In the genomic region with DNA sequence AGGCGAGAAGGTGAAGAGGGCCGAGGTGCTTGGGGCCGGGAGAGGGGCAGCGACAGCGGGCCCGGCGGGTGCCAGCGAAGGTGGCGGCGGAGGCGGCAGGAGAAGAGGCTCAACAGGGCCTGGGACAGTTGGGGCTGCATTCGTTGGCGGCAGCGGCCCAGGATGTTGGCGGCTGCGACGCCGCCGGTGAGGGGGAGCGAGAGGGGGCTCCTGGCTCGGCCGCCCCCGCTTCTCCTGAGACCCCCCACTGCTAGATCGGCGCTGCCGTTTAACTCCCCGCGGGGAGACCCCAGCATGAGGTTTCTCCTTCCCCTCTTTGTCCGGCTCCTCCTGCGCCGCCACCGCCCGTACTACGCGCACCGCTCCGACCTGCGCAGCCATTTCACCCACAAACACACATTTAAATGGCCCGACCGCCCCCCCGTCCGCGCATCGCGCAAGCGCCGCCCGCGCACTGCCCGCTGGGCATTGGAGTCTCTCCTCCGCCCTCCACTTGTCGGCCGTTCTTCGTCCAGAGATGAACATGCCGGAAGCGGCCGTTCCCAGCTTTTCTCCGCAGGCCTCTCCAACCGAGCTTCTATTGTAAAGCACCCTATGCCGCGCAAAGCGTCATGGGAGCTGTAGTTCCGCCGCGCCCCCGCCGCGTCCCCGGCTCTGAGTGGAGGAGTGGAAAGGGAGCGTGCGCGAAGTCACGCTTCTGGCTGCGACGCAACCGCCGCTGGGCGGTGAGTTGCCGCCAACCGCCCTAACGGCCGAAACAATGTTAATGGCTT, we compare ENCODE assay signal across 8 cellular contexts. TPM values are rescaled to one million over a fixed set of nuclear protein-coding genes. Genes with fewer than 3 reads are reported as not detected.
A peak's percentile ranks its signal among the peaks of the same experiment; 100 is the strongest.
DNase-seq lines count a peak whose midpoint lies in the region; ATAC-seq, FAIRE-seq and TF ChIP-seq lines count a peak whose summit lies in the region.

RSBN1 (minus strand) TSS at position 589 of the 773 bp plus-strand sequence; CDS start at position 525, 64 bp downstream.

- FAIRE-seq in GM12892 (lab: Jason Lieb, UNC), result peak; percentile 99

- H3K27me3 ChIP-seq in adrenal gland (no peaks in the 10 kb centered on the region), heart left ventricle (no peaks in the 10 kb centered on the region), upper lobe of left lung (no peaks in the 10 kb centered on the region)

- H3K4me3 ChIP-seq in adrenal gland, result peak within 1 kb of the TSS; percentile 52 to 99 (median 81)
- peak within 1 kb of the TSS; percentile 73 to 99 (median 88) for H3K4me3 ChIP-seq in heart left ventricle
- peak within 1 kb of the TSS; percentile 73 to 95 (median 92) for H3K4me3 ChIP-seq in upper lobe of left lung

- DNase-seq in GM12892 (ENCODE audit: insufficient read length), result peak; percentile 75
- peak; percentile 99 for DNase-seq in NCI-H146 (lab: John Stamatoyannopoulos, UW)
- DNase-seq in T-helper 1 cell, result peak; percentile 97 to 99 (median 97)
- DNase-seq in adrenal gland, result peak; percentile 99 to 100 (median 99)
- peak; percentile 99 for DNase-seq in heart left ventricle
- peak; percentile 99 to 100 (median 99) for DNase-seq in posterior cingulate gyrus
- peak; percentile 100 for DNase-seq in upper lobe of left lung

- peak in 1 of 4 donors; percentile 75 for TF ChIP-seq EP300 in upper lobe of left lung (IDR thresholded peaks at IDR 0.05)

- peaks cover 23 to 30% of the 10 kb centered on the region in 2 donors for H3K4me1 ChIP-seq in adrenal gland (replicated peaks in 1 of 2)
- peaks cover 3 to 37% (median 24%) of the 10 kb centered on the region in 12 donors for H3K4me1 ChIP-seq in heart left ventricle
- peaks cover 20 to 29% (median 24%) of the 10 kb centered on the region in 4 donors for H3K4me1 ChIP-seq in upper lobe of left lung

- H3K9me3 ChIP-seq in adrenal gland (replicated peaks in 1 of 3), result no peaks in the 10 kb centered on the region
- no peaks in the 10 kb centered on the region for H3K9me3 ChIP-seq in heart left ventricle
- H3K9me3 ChIP-seq in upper lobe of left lung, result no peaks in the 10 kb centered on the region

- intact Hi-C loops in adrenal gland (cut with DNase I), result no loop called here
- intact Hi-C loops in heart left ventricle (cut with DNase I), result loop anchor here (1.0 to 5.0 kb wide), 5 partner anchors 53 to 116 kb away; partner anchors contain the start of genes PHTF1 (in 10 of the 10), AP4B1 (in 3 of the 10) and DCLRE1B (in 1 of the 10)
- intact Hi-C loops in posterior cingulate gyrus (cut with DNase I), result loop anchor here (1.0 to 5.0 kb wide), 4 partner anchors 55 to 905 kb away; partner anchors contain the start of genes DCLRE1B, HIPK1, NRAS and PHTF1

- TF ChIP-seq CTCF in adrenal gland (IDR thresholded peaks at IDR 0.05) (peak in 2 of 6 experiments; percentile 30 to 33), heart left ventricle (IDR thresholded peaks at IDR 0.05) (peak in 4 of 12 donors; percentile 7 to 29 (median 26)), upper lobe of left lung (IDR thresholded peaks at IDR 0.05) (peak in 3 of 6 experiments; percentile 19 to 50 (median 45))

- peak within 1 kb of the TSS; percentile 78 to 99 (median 95) for H3K27ac ChIP-seq in adrenal gland
- H3K27ac ChIP-seq in heart left ventricle, result peak within 1 kb of the TSS; percentile 81 to 98 (median 93)
- peak within 1 kb of the TSS; percentile 97 to 99 (median 98) for H3K27ac ChIP-seq in upper lobe of left lung

- TF ChIP-seq POLR2A in GM12892 (IDR thresholded peaks at IDR 0.05; ENCODE audit: low read depth, low read length), result peak; percentile 91
- TF ChIP-seq POLR2A in adrenal gland (IDR thresholded peaks at IDR 0.05), result peak; percentile 85 to 97
- peak; percentile 91 to 95 for TF ChIP-seq POLR2A in heart left ventricle (IDR thresholded peaks at IDR 0.05)
- TF ChIP-seq POLR2A in upper lobe of left lung (IDR thresholded peaks at IDR 0.05), result peak in 3 of 4 donors; percentile 92 to 98 (median 96)

- WGBS in adrenal gland, 4 donors, result 0 to 1% (median 0%) methylated on average over 17 to 82 of the region's 82 CpGs
- 0% methylated on average over 35 to 82 of the region's 82 CpGs for WGBS in heart left ventricle, 4 donors
- WGBS in upper lobe of left lung, 2 donors, result 0 to 1% methylated on average over 35 to 68 of the region's 82 CpGs

- peak; percentile 93 for ATAC-seq in HG02852 (IDR thresholded peaks at IDR 0.05; ENCODE audit: unreplicated experiment)
- ATAC-seq in heart left ventricle, result peak; percentile 97 to 99 (median 98)
- peak; percentile 99 to 100 for ATAC-seq in upper lobe of left lung (ENCODE audit: low FRiP score in 2 of 2)

- H3K36me3 ChIP-seq in adrenal gland (replicated peaks in 1 of 2) (no peaks in the 10 kb centered on the region), heart left ventricle (peaks cover 0 to 5% (median 0%) of the 10 kb centered on the region in 9 donors), upper lobe of left lung (no peaks in the 10 kb centered on the region)

RNA-seq across cellular contexts. Expression of gene RSBN1, which starts in this region (rescaled TPM):
- polyA plus RNA-seq in GM12892 (2012; ENCODE audit: missing spikeins), result 15.2 TPM
- total RNA-seq in adrenal gland (10 to 100 TPM; 12.1 to 33.0 (median 16.7) TPM), heart left ventricle (10 to 100 TPM in 5 of 9 donors, 1 to 10 TPM in 4; 7.8 to 17.8 (median 10.6) TPM), upper lobe of left lung (10 to 100 TPM; 20.2 to 32.8 (median 23.6) TPM)
- polyA plus RNA-seq in adrenal gland (10 to 100 TPM in 1 of 3 donors, 1 to 10 TPM in 2; 3.9 to 10.5 (median 6.0) TPM), heart left ventricle (1 to 10 TPM; 2.5 to 3.7 TPM)

Comparison
In these comparisons a context has a peak if more than half of its experiments do, and no peak if none do; other contexts are left out.
1. Peak in every context shown above with its lines: DNase-seq, ATAC-seq, H3K4me3 ChIP-seq and H3K27ac ChIP-seq.
2. intact Hi-C loops: an anchor here in heart left ventricle (1.0 to 5.0 kb wide) and posterior cingulate gyrus (1.0 to 5.0 kb wide); none called in adrenal gland.